10 cellular contexts compared by ENCODE assay signal in the genomic region with DNA sequence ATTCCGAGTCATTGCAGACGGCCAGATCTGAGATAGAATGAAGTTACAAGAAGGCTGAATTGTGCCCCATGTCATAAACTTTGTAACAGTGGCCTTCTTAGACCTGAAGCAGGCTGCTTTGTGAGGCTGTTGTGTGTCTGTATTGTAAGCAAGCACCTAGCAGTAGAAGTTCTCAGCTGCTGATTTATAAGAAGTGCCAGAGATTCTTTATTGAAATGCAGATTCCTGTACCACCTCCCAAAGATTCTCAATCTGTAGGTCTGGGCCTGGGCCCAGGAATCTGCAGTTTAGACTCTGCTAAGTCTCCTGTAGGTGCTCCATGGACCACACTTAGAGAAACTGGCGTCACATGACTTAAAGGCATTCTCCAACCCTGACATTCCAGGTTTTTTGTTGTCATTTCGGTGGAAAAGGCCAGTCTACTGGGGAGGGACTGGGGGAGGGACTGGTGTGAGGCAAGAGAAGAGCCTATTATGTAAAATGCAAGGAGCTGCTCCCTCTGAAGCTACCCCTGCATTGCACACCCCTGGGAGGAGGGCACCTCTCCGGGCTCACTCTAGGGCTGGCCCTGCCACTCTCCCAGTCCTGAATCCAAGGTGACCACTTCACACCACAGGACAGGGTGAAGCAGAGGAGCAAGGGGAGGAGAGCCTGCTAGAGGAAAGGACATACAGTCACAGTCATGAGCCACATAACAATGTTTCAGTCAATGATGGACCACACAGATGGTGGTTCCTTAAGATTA. TPM values are rescaled to one million over a fixed set of nuclear protein-coding genes. Genes with fewer than 3 reads are reported as not detected.
DNase-seq lines count a peak whose midpoint lies in the region; ATAC-seq and TF ChIP-seq lines count a peak whose summit lies in the region.
"Had no signal": no experiment of that assay in that cellular context is flagged by ENCODE, and none has a peak within 500 bp of the region (broad histone marks: within the 10 kb centered on the region; RNA-seq: fewer than 3 reads in every experiment).

No MANE protein-coding gene starts in this region.

- no peak overlapping the region for H3K9ac ChIP-seq in HCT116 (ENCODE audit: low read length)

- RAD21 ChIA-PET in HCT116 (lab: Charles Lee; ENCODE audit: low non-redundant PET in 1 of 2, low total read pairs in 2 of 2, uncharacterized antibody in 2 of 2, unreplicated experiment in 2 of 2), result no interaction called here

- no peaks in the 10 kb centered on the region for H3K9me2 ChIP-seq in HCT116 (ENCODE audit: insufficient read depth)
- H3K9me2 ChIP-seq in hepatocyte (replicated peaks; ENCODE audit: insufficient read depth), result no peaks in the 10 kb centered on the region

- peak overlapping the region; percentile 69 for H3K4me2 ChIP-seq in HCT116 (ENCODE audit: low read length)
- peak overlapping the region; percentile 67 for H3K4me2 ChIP-seq in hepatocyte

- 73% methylated on average over 5 of the region's 5 CpGs for WGBS in hepatocyte (ENCODE audit: low lambda C conversion rate, missing lambda C conversion rate)

- DNase-seq in HCT116 (ENCODE audit: low read depth, low spot score) (no peak), SJCRH30 (peak in 1 of 2 experiments; percentile 13), hepatocyte (ENCODE audit: low spot score) (no peak), renal cortical epithelial cell (ENCODE audit: low read depth) (peak; percentile 3), iPS-NIHi7 (ENCODE audit: extremely low spot score) (no peak), mucosa of descending colon (no peak), NCI-H345 (lab: John Stamatoyannopoulos, UW) (no peak)

- CTCF ChIA-PET in HCT116 (lab: Charles Lee), result interaction anchor here (0.5 to 2.0 kb wide), 14 partner anchors 9 to 605 kb away, joined by 3 to 11 read pairs (median 4); partner anchors contain the start of gene VPS36

- H2AFZ ChIP-seq in HCT116 (ENCODE audit: low read depth, low read length, poor library complexity, severe bottlenecking), result peak overlapping the region; percentile 88
- peak overlapping the region; percentile 86 for H2AFZ ChIP-seq in hepatocyte

- no peaks in the 10 kb centered on the region for H3K79me2 ChIP-seq in HCT116 (ENCODE audit: insufficient read depth, low read length)
- H3K79me2 ChIP-seq in hepatocyte, result no peaks in the 10 kb centered on the region

- no peaks in the 10 kb centered on the region for H3K36me3 ChIP-seq in HCT116 (ENCODE audit: control insufficient read depth in 1 of 2, insufficient read depth in 2 of 2, low read length in 2 of 2)
- no peaks in the 10 kb centered on the region for H3K36me3 ChIP-seq in SJCRH30
- no peaks in the 10 kb centered on the region for H3K36me3 ChIP-seq in hepatocyte (replicated peaks; ENCODE audit: insufficient read depth, low read depth)
- no peaks in the 10 kb centered on the region for H3K36me3 ChIP-seq in mucosa of descending colon (ENCODE audit: low read depth)
- H3K36me3 ChIP-seq: ascending aorta had no signal

- no TSS peak for BruUV-seq in HCT116 (replicated peaks; lab: Mats Ljungman, UMichigan)

- H3K27me3 ChIP-seq in HCT116 (ENCODE audit: insufficient read depth, low read length) (no peaks in the 10 kb centered on the region), SJCRH30 (no peaks in the 10 kb centered on the region), hepatocyte (no peaks in the 10 kb centered on the region)
- H3K27me3 ChIP-seq: ascending aorta had no signal

- H4K20me1 ChIP-seq in HCT116 (ENCODE audit: insufficient read depth) (no peaks in the 10 kb centered on the region), hepatocyte (ENCODE audit: insufficient read depth, poor library complexity, severe bottlenecking) (no peaks in the 10 kb centered on the region)

- TF ChIP-seq CTCF in HCT116 (IDR thresholded peaks at IDR 0.05 in 2 of 3, conservative IDR thresholded peaks at IDR 0.05 in 1 of 3; ENCODE audit: borderline replicate concordance in 1 of 3, insufficient read depth in 1 of 3, low read depth in 2 of 3, low read length in 2 of 3) (no peak), hepatocyte (IDR thresholded peaks at IDR 0.05; ENCODE audit: poor library complexity) (no peak), mucosa of descending colon (IDR thresholded peaks at IDR 0.05) (no peak)

- POLR2A ChIA-PET in HCT116 (lab: Charles Lee), result no interaction called here

- H3K4me3 ChIP-seq in HCT116 (replicated peaks in 1 of 2; ENCODE audit: low read depth in 1 of 2, low read length in 2 of 2), result peak overlapping the region in 1 of 2 experiments; percentile 34; a peak in 2 of 4 replicates
- H3K4me3 ChIP-seq in SJCRH30, result peak overlapping the region; percentile 55
- H3K4me3 ChIP-seq in hepatocyte, result no peak overlapping the region
- no peak overlapping the region for H3K4me3 ChIP-seq in mucosa of descending colon
- H3K4me3 ChIP-seq: ascending aorta had no signal

- H3K9me3 ChIP-seq in HCT116 (ENCODE audit: control insufficient read depth in 1 of 2, insufficient read depth in 1 of 2, low read depth in 1 of 2, low read length in 2 of 2) (no peaks in the 10 kb centered on the region), SJCRH30 (replicated peaks) (no peaks in the 10 kb centered on the region), hepatocyte (ENCODE audit: low read depth) (no peaks in the 10 kb centered on the region), mucosa of descending colon (no peaks in the 10 kb centered on the region)
- H3K9me3 ChIP-seq: ascending aorta had no signal

- H3K27ac ChIP-seq in HCT116 (ENCODE audit: low read depth, low read length) (no peak overlapping the region), SJCRH30 (peak overlapping the region; percentile 15; the same call in 1 of the 2 replicates), hepatocyte (peak overlapping the region; percentile 4)
- H3K27ac ChIP-seq: ascending aorta had no signal

- intact Hi-C loops in HCT116 (cut with micrococcal nuclease), result loop anchor here (1.0 kb wide), 1 partner anchor 282 kb away; no protein-coding TSS in a partner anchor
- intact Hi-C loops in mucosa of descending colon (cut with DNase I, micrococcal nuclease), result no loop called here

- H3K4me1 ChIP-seq in HCT116 (ENCODE audit: control insufficient read depth in 1 of 2, insufficient read depth in 2 of 2, low read length in 2 of 2), result peaks cover 3 to 14% of the 10 kb centered on the region in 2 experiments; a peak in 3 of 4 replicates
- H3K4me1 ChIP-seq in SJCRH30, result peaks cover 3% of the 10 kb centered on the region; the same call in 1 of the 2 replicates
- peaks cover 10% of the 10 kb centered on the region for H3K4me1 ChIP-seq in hepatocyte (ENCODE audit: insufficient read depth)
- no peaks in the 10 kb centered on the region for H3K4me1 ChIP-seq in mucosa of descending colon (ENCODE audit: low read depth)
- H3K4me1 ChIP-seq: ascending aorta had no signal

- no peak for TF ChIP-seq RAD21 in HCT116 (IDR thresholded peaks at IDR 0.05; ENCODE audit: low read depth)

- TF ChIP-seq POLR2A in HCT116 (IDR thresholded peaks at IDR 0.05; ENCODE audit: borderline replicate concordance, extremely low read depth, insufficient read depth, insufficient read length), result no peak

- peak; percentile 8; the same call in 1 of the 2 replicates for ATAC-seq in HCT116
- no peak for ATAC-seq in mucosa of descending colon

TF ChIP-seq in HCT116, 20 proteins besides CTCF, POLR2A, EP300 and RAD21:
- no peak for TF ChIP-seq SIN3A (IDR thresholded peaks at IDR 0.05; ENCODE audit: low read depth)
- no peak for TF ChIP-seq SP1 (IDR thresholded peaks at IDR 0.05; ENCODE audit: low read depth)
- TF ChIP-seq FOSL1 (IDR thresholded peaks at IDR 0.05; ENCODE audit: low read depth), result no peak
- TF ChIP-seq, protein P1, sequence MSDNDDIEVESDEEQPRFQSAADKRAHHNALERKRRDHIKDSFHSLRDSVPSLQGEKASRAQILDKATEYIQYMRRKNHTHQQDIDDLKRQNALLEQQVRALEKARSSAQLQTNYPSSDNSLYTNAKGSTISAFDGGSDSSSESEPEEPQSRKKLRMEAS (IDR thresholded peaks at IDR 0.05), result no peak
- TF ChIP-seq EGR1 (IDR thresholded peaks at IDR 0.05; ENCODE audit: low read depth), result no peak
- no peak for TF ChIP-seq ELF1 (IDR thresholded peaks at IDR 0.05; ENCODE audit: borderline replicate concordance, low read depth)
- no peak for TF ChIP-seq CEBPB (IDR thresholded peaks at IDR 0.05; ENCODE audit: low read depth)
- TF ChIP-seq, protein P2, sequence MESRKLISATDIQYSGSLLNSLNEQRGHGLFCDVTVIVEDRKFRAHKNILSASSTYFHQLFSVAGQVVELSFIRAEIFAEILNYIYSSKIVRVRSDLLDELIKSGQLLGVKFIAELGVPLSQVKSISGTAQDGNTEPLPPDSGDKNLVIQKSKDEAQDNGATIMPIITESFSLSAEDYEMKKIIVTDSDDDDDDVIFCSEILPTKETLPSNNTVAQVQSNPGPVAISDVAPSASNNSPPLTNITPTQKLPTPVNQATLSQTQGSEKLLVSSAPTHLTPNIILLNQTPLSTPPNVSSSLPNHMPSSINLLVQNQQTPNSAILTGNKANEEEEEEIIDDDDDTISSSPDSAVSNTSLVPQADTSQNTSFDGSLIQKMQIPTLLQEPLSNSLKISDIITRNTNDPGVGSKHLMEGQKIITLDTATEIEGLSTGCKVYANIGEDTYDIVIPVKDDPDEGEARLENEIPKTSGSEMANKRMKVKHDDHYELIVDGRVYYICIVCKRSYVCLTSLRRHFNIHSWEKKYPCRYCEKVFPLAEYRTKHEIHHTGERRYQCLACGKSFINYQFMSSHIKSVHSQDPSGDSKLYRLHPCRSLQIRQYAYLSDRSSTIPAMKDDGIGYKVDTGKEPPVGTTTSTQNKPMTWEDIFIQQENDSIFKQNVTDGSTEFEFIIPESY (IDR thresholded peaks at IDR 0.05; ENCODE audit: extremely low read depth, insufficient replicate concordance, low read length), result no peak

RNA-seq across cellular contexts. Expression of gene TMEM272, which starts 0.8 kb away (rescaled TPM):
- total RNA-seq in HCT116 (2021; ENCODE audit: unreplicated experiment) (0.17 TPM), hepatocyte (0.16 and 0.20 TPM in 2 replicates), renal cortical epithelial cell (not detected in 2 replicates), mucosa of descending colon (under 1 TPM; 0.07 to 0.35 (median 0.29) TPM)
- polyA plus RNA-seq in HCT116 (2012), result 0.04 TPM in 1 of 2 replicates, not detected in the other
- not detected in 2 replicates for total RNA-seq in SJCRH30 (2014; rRNA removed; shearing (Covaris generic))
- polyA plus RNA-seq in hepatocyte, result 0.19 and 0.23 TPM in 2 replicates
- total RNA-seq: ascending aorta had no signal

RNA-seq across cellular contexts. Expression of gene CCDC70, which starts 16.0 kb away (rescaled TPM):
- total RNA-seq in HCT116 (2021; ENCODE audit: unreplicated experiment) (not detected), hepatocyte (not detected in 2 replicates), renal cortical epithelial cell (not detected in 2 replicates), mucosa of descending colon (not detected)
- polyA plus RNA-seq in HCT116 (2012), result 0.05 TPM in 1 of 2 replicates, not detected in the other
- total RNA-seq in SJCRH30 (2014; rRNA removed; shearing (Covaris generic)), result not detected in 2 replicates
- polyA plus RNA-seq in hepatocyte, result 0.40 TPM in 1 of 2 replicates, not detected in the other
- total RNA-seq: ascending aorta; CD4-positive, CD25-positive, alpha-beta regulatory T cell; sciatic nerve had no signal
- polyA plus RNA-seq: CD4-positive, CD25-positive, alpha-beta regulatory T cell had no signal

RNA-seq across cellular contexts. Expression of gene DHRS12, which starts 41.8 kb away (rescaled TPM):
- total RNA-seq in HCT116 (2021; ENCODE audit: unreplicated experiment), result 3.9 TPM
- polyA plus RNA-seq in HCT116 (2012), result 4.9 and 5.6 TPM in 2 replicates
- 1.1 and 2.4 TPM in 2 replicates for total RNA-seq in SJCRH30 (2014; rRNA removed; shearing (Covaris generic))
- 4.6 and 9.8 TPM in 2 replicates for total RNA-seq in hepatocyte
- 13.5 and 19.3 TPM in 2 replicates for polyA plus RNA-seq in hepatocyte
- total RNA-seq in renal cortical epithelial cell, result 7.3 and 8.0 TPM in 2 replicates
- 10 to 100 TPM; 11.8 to 15.1 (median 14.1) TPM for total RNA-seq in mucosa of descending colon
